8 cellular contexts compared by ENCODE assay signal in genomic region chr17:1829579-1830257, GRCh38. TPM values are rescaled to one million over a fixed set of nuclear protein-coding genes. Genes with fewer than 3 reads are reported as not detected.
DNase-seq lines count a peak whose midpoint lies in the region; ATAC-seq and TF ChIP-seq lines count a peak whose summit lies in the region.

Gene RPA1, plus strand, starts transcription at chr17:1830005. Its CDS starts 89 bp downstream, at chr17:1830094.
A gene with protein sequence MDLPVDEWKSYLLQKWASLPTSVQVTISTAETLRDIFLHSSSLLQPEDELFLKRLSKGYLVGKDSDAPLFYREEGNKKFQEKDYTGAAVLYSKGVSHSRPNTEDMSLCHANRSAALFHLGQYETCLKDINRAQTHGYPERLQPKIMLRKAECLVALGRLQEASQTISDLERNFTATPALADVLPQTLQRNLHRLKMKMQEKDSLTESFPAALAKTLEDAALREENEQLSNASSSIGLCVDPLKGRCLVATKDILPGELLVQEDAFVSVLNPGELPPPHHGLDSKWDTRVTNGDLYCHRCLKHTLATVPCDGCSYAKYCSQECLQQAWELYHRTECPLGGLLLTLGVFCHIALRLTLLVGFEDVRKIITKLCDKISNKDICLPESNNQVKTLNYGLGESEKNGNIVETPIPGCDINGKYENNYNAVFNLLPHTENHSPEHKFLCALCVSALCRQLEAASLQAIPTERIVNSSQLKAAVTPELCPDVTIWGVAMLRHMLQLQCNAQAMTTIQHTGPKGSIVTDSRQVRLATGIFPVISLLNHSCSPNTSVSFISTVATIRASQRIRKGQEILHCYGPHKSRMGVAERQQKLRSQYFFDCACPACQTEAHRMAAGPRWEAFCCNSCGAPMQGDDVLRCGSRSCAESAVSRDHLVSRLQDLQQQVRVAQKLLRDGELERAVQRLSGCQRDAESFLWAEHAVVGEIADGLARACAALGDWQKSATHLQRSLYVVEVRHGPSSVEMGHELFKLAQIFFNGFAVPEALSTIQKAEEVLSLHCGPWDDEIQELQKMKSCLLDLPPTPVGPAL (minus strand): TSS chr17:1829902. CDS start chr17:1827994, 1,908 bp downstream.

- peaks cover 61% of the 10 kb centered on the region for H3K36me3 ChIP-seq in BLaER1

- H3K4me3 ChIP-seq in BLaER1: peak within 1 kb of the TSS; percentile 81
- H3K4me3 ChIP-seq in dorsolateral prefrontal cortex: peak within 1 kb of the TSS; percentile 53 to 97 (median 86)
- H3K4me3 ChIP-seq in lower leg skin (ENCODE audit: low read depth, poor library complexity, severe bottlenecking): peak within 1 kb of the TSS; percentile 80

- ATAC-seq in HG03432 (IDR thresholded peaks at IDR 0.05; ENCODE audit: unreplicated experiment): peak; percentile 83

- H3K27ac ChIP-seq in BLaER1 (peak within 1 kb of the TSS; percentile 75), dorsolateral prefrontal cortex (peak within 1 kb of the TSS in 55 of 59 donors; percentile 36 to 89 (median 74))

- H4K20me1 ChIP-seq in BLaER1: peaks cover 34% of the 10 kb centered on the region

- peak in 14 of 56 donors; percentile 7 to 57 (median 16) for TF ChIP-seq CTCF in dorsolateral prefrontal cortex (IDR thresholded peaks at IDR 0.05 in 54 of 56, conservative IDR thresholded peaks at IDR 0.05 in 2 of 56; ENCODE audit: low read depth in 1 of 56, partially characterized antibody in 56 of 56)
- no peak for TF ChIP-seq CTCF in lower leg skin (IDR thresholded peaks at IDR 0.05)

- peak within 1 kb of the TSS; percentile 85 for H3K9ac ChIP-seq in BLaER1

- 0 to 5% methylated on average over 11 to 52 of the region's 83 CpGs for WGBS in lower leg skin, 2 donors

- intact Hi-C loops in dorsolateral prefrontal cortex (cut with DNase I): loop anchor here (2.0 to 10.0 kb wide), 5 partner anchors 53 to 255 kb away; partner anchors contain the start of gene DPH1 (in 1 of the 2)
- intact Hi-C loops in lower leg skin (cut with DNase I; ENCODE audit: low total_unique reads): no loop called here

- peak in 1 of 2 donors; percentile 31 for TF ChIP-seq POLR2A in lower leg skin (IDR thresholded peaks at IDR 0.05)

- H3K27me3 ChIP-seq in BLaER1 (no peaks in the 10 kb centered on the region), dorsolateral prefrontal cortex (no peaks in the 10 kb centered on the region)

- peak; percentile 93 for DNase-seq in GM19238 (ENCODE audit: insufficient read length, low spot score)
- peak; percentile 93 for DNase-seq in NCI-H748 (lab: John Stamatoyannopoulos, UW; ENCODE audit: unreplicated experiment)
- DNase-seq in activated CD4-positive, alpha-beta T cell treated with anti-CD3 and anti-CD28 coated beads, Interleukin-2, amount 50 U/mL, for 48 hours: peak; percentile 87 to 89
- DNase-seq in dorsolateral prefrontal cortex: peak; percentile 80 to 96 (median 86)
- DNase-seq in lower leg skin (ENCODE audit: low spot score in 2 of 2): peak; percentile 76 to 97
- peak; percentile 89 for DNase-seq in stimulated activated CD4-positive, alpha-beta T cell treated with anti-CD3 and anti-CD28 coated beads, Interleukin-4, amount 100 ng/mL, for 24 hours

- H3K9me3 ChIP-seq in BLaER1: no peaks in the 10 kb centered on the region

- H3K4me1 ChIP-seq in BLaER1: peaks cover 39% of the 10 kb centered on the region

- peak within 1 kb of the TSS; percentile 97 for H3K4me2 ChIP-seq in BLaER1

RNA-seq across cellular contexts. Expression of gene RPA1, which starts in this region (rescaled TPM):
- total RNA-seq in dorsolateral prefrontal cortex (100 to 1,000 TPM in 2 of 120 experiments, 10 to 100 TPM in 118; 54.2 to 102 (median 73.3) TPM), lower leg skin (10 to 100 TPM; 21.0 to 31.5 (median 26.9) TPM)

RNA-seq across cellular contexts. Expression of the second gene that starts in this region (rescaled TPM):
- total RNA-seq in dorsolateral prefrontal cortex: 10 to 100 TPM; 13.6 to 30.4 (median 20.5) TPM
- total RNA-seq in lower leg skin: 10 to 100 TPM in 2 of 4 donors, 1 to 10 TPM in 2; 9.4 to 13.0 (median 10.0) TPM

Comparison
In these comparisons a context has a peak if more than half of its experiments do, and no peak if none do; other contexts are left out.
1. Peak in every context shown above with its lines: DNase-seq, ATAC-seq, H3K4me3 ChIP-seq and H3K27ac ChIP-seq.